34 cellular contexts compared by ENCODE assay signal in the genomic region with DNA sequence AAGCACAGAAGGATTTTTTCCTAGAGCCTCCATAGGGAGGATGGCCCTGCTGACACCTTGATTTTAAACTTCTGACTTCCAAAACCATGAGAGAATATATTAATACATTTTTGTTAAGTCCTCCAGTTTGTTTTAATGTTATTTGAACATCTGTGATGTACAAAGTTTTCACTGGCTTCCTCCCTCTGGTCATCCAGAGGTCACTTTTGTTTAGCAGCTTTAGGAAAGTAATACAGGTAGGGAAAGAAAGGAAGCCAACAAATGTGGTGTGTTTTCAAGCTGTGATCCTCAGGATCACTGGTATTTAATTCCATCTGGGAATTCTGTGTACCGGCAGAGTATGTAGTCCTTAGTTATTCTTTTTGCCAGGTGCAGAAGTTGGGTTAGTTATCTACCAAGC.
DNase-seq lines count a peak whose midpoint lies in the region; ATAC-seq, FAIRE-seq and TF ChIP-seq lines count a peak whose summit lies in the region.
"Had no signal": no experiment of that assay in that cellular context is flagged by ENCODE, and none has a peak within 500 bp of the region (broad histone marks: within the 10 kb centered on the region; RNA-seq: fewer than 3 reads in every experiment).

No MANE protein-coding gene starts in this region.

- H3K36me3 ChIP-seq in right lobe of liver (no peaks in the 10 kb centered on the region), HepG2 (replicated peaks in 1 of 2; ENCODE audit: control insufficient read depth in 1 of 2, insufficient read depth in 2 of 2, low read length in 2 of 2) (no peaks in the 10 kb centered on the region), mesendoderm (ENCODE audit: control insufficient read depth, insufficient read depth, low read length) (no peaks in the 10 kb centered on the region), trophoblast cell (ENCODE audit: control insufficient read depth in 1 of 2, insufficient read depth in 2 of 2, low read length in 2 of 2) (no peaks in the 10 kb centered on the region)
- H3K36me3 ChIP-seq: BE2C; BLaER1; BLaER1 treated with 17β-estradiol and CSF1 and Interleukin-3, amounts not matched to agents 10 nM and 100 nM had no signal

- in situ Hi-C loops in HepG2 (cut with HindIII; ENCODE audit: extremely low pct_ligation_motif_present, low pct_unique_long_range_greater_than_20kb): no loop called here

- no peak overlapping the region for H4K8ac ChIP-seq in mesendoderm (ENCODE audit: low read depth, low read length)
- no peak overlapping the region for H4K8ac ChIP-seq in trophoblast cell (ENCODE audit: low read depth, low read length)

- peak overlapping the region; percentile 87 for H2BK12ac ChIP-seq in trophoblast cell (ENCODE audit: low read length)

- H2AFZ ChIP-seq in HepG2 (ENCODE audit: low read length) (no peak overlapping the region), trophoblast cell (ENCODE audit: insufficient read depth, low read length, poor library complexity) (no peak overlapping the region)

- no peaks in the 10 kb centered on the region for H3K27me3 ChIP-seq in right lobe of liver
- no peaks in the 10 kb centered on the region for H3K27me3 ChIP-seq in HepG2 (ENCODE audit: control insufficient read depth in 1 of 2, insufficient read depth in 2 of 2, low read length in 2 of 2)
- no peaks in the 10 kb centered on the region for H3K27me3 ChIP-seq in mesendoderm (ENCODE audit: insufficient read depth, low read length, poor library complexity)
- no peaks in the 10 kb centered on the region for H3K27me3 ChIP-seq in trophoblast cell (ENCODE audit: insufficient read depth, low read length)
- H3K27me3 ChIP-seq in right cardiac atrium (ENCODE audit: control insufficient read depth, insufficient read depth): no peaks in the 10 kb centered on the region
- H3K27me3 ChIP-seq: BE2C; BLaER1; BLaER1 treated with 17β-estradiol and CSF1 and Interleukin-3, amounts not matched to agents 10 nM and 100 nM had no signal

- peak overlapping the region in 1 of 3 donors; percentile 83 for H3K27ac ChIP-seq in right lobe of liver
- no peak overlapping the region for H3K27ac ChIP-seq in HepG2 (ENCODE audit: extremely low read length, insufficient read depth, low read length)
- H3K27ac ChIP-seq in mesendoderm (ENCODE audit: low read depth, low read length): no peak overlapping the region
- no peak overlapping the region for H3K27ac ChIP-seq in trophoblast cell (ENCODE audit: low read depth, low read length)
- H3K27ac ChIP-seq in right cardiac atrium (ENCODE audit: low read length): no peak overlapping the region
- H3K27ac ChIP-seq: 22Rv1; A549; BLaER1; BLaER1 treated with 17β-estradiol and CSF1 and Interleukin-3, amounts not matched to agents 10 nM and 100 nM; C4-2B had no signal

- no peak overlapping the region for H2BK120ac ChIP-seq in mesendoderm (ENCODE audit: low read depth, low read length)
- no peak overlapping the region for H2BK120ac ChIP-seq in trophoblast cell (ENCODE audit: insufficient read depth, low read length, poor library complexity)

- H3K9ac ChIP-seq in HepG2 (ENCODE audit: insufficient read depth, low read depth, low read length): no peak overlapping the region
- no peak overlapping the region for H3K9ac ChIP-seq in mesendoderm (ENCODE audit: low read length)
- no peak overlapping the region for H3K9ac ChIP-seq in trophoblast cell (ENCODE audit: low read length)
- H3K9ac ChIP-seq: BLaER1; BLaER1 treated with 17β-estradiol and CSF1 and Interleukin-3, amounts not matched to agents 10 nM and 100 nM had no signal

- FAIRE-seq in HepG2 (lab: Jason Lieb, UNC): no peak
- FAIRE-seq: A204.1, A549, D721Med had no signal

- 31% methylated on average over 1 of the region's 1 CpG for WGBS in right lobe of liver (ENCODE audit: insufficient coverage, low coverage, low lambda C conversion rate, missing lambda C conversion rate)
- WGBS in HepG2 (ENCODE audit: low lambda C conversion rate): 91% methylated on average over 1 of the region's 1 CpG
- no CpG with 5 or more reads among the region's 1 CpG for WGBS in mesendoderm (ENCODE audit: extremely low coverage, insufficient coverage, low lambda C conversion rate)
- no CpG with 5 or more reads among the region's 1 CpG for WGBS in trophoblast cell (ENCODE audit: extremely low coverage, insufficient coverage, insufficient read length)
- 97% methylated on average over 1 of the region's 1 CpG for WGBS in right cardiac atrium

- H3K56ac ChIP-seq in mesendoderm (ENCODE audit: low read length): no peak overlapping the region

- H2BK5ac ChIP-seq in mesendoderm (ENCODE audit: low read length) (no peak overlapping the region), trophoblast cell (ENCODE audit: low read depth, low read length, poor library complexity) (no peak overlapping the region)

- ATAC-seq in right lobe of liver (peak; percentile 72 to 82 (median 76)), HepG2 (no peak), left lobe of liver (peak; percentile 74), right cardiac atrium (no peak), HG03439 (IDR thresholded peaks at IDR 0.05; ENCODE audit: unreplicated experiment) (no peak)
- ATAC-seq: A549; CD8-positive, alpha-beta T cell had no signal

- POLR2A ChIA-PET in HepG2 (lab: Yijun Ruan, JAX): no interaction called here

- CTCF ChIA-PET in HepG2 (lab: Yijun Ruan, JAX; ENCODE audit: low intra/inter-chr PET ratio, low total read pairs): no interaction called here

- H3K9me3 ChIP-seq in right lobe of liver (no peaks in the 10 kb centered on the region), HepG2 (ENCODE audit: low read length) (no peaks in the 10 kb centered on the region), trophoblast cell (ENCODE audit: insufficient read depth, low read depth, low read length) (no peaks in the 10 kb centered on the region), right cardiac atrium (ENCODE audit: control insufficient read depth, low read length) (no peaks in the 10 kb centered on the region)
- H3K9me3 ChIP-seq: A549; BE2C; BLaER1; BLaER1 treated with 17β-estradiol and CSF1 and Interleukin-3, amounts not matched to agents 10 nM and 100 nM; Caco-2 had no signal

- H3K79me1 ChIP-seq in mesendoderm (ENCODE audit: low read length) (no peaks in the 10 kb centered on the region), trophoblast cell (ENCODE audit: low read length) (peaks cover 4% of the 10 kb centered on the region)

- no peaks in the 10 kb centered on the region for H4K20me1 ChIP-seq in HepG2 (ENCODE audit: insufficient read depth, low read length)
- H4K20me1 ChIP-seq: BLaER1; BLaER1 treated with 17β-estradiol and CSF1 and Interleukin-3, amounts not matched to agents 10 nM and 100 nM had no signal

- H4K5ac ChIP-seq in mesendoderm (ENCODE audit: low read length): no peak overlapping the region

- TF ChIP-seq EP300 in HepG2 (IDR thresholded peaks at IDR 0.05; ENCODE audit: low read depth in 2 of 2, low read length in 2 of 2) (no peak), HepG2 (CRISPR knock-in tag; IDR thresholded peaks at IDR 0.05; ENCODE audit: borderline replicate concordance) (no peak)

- H3K14ac ChIP-seq in trophoblast cell (ENCODE audit: low read length): no peak overlapping the region

- TF ChIP-seq POLR2A in right lobe of liver (IDR thresholded peaks at IDR 0.05) (no peak), HepG2 (IDR thresholded peaks at IDR 0.05; ENCODE audit: insufficient read depth in 1 of 2, low read depth in 2 of 2, low read length in 2 of 2) (no peak)

- no peak for TF ChIP-seq CTCF in right lobe of liver (IDR thresholded peaks at IDR 0.05)
- no peak for TF ChIP-seq CTCF in HepG2 (CRISPR knock-in tag; IDR thresholded peaks at IDR 0.05)

- TF ChIP-seq RAD21 in HepG2 (CRISPR knock-in tag; IDR thresholded peaks at IDR 0.05): no peak

- BruUV-seq in HepG2 (replicated peaks; lab: Mats Ljungman, UMichigan): no TSS peak

- no peak overlapping the region for H4K12ac ChIP-seq in trophoblast cell (ENCODE audit: low read depth, low read length)

- intact Hi-C loops in right lobe of liver (cut with DNase I) (no loop called here), HepG2 (cut with micrococcal nuclease; ENCODE audit: unreplicated experiment) (no loop called here), right cardiac atrium (cut with DNase I) (no loop called here)

- H3K79me2 ChIP-seq in HepG2 (ENCODE audit: insufficient read depth, low read length): no peaks in the 10 kb centered on the region
- no peaks in the 10 kb centered on the region for H3K79me2 ChIP-seq in mesendoderm (ENCODE audit: control insufficient read depth, insufficient read depth, low read length)
- H3K79me2 ChIP-seq in trophoblast cell (ENCODE audit: control insufficient read depth, insufficient read depth, low read length, poor library complexity): no peaks in the 10 kb centered on the region

- H3K18ac ChIP-seq in mesendoderm (ENCODE audit: low read length) (peak overlapping the region; percentile 14), trophoblast cell (ENCODE audit: low read length) (no peak overlapping the region)

- H3K4me2 ChIP-seq in HepG2 (ENCODE audit: low read depth, low read length): no peak overlapping the region
- H3K4me2 ChIP-seq in mesendoderm (ENCODE audit: low read length): no peak overlapping the region
- no peak overlapping the region for H3K4me2 ChIP-seq in trophoblast cell (ENCODE audit: low read length)
- H3K4me2 ChIP-seq: A549; BLaER1; BLaER1 treated with 17β-estradiol and CSF1 and Interleukin-3, amounts not matched to agents 10 nM and 100 nM had no signal

- H3K4me1 ChIP-seq in right lobe of liver (peaks cover 0 to 38% (median 10%) of the 10 kb centered on the region in 4 donors), HepG2 (ENCODE audit: insufficient read depth, low read length) (no peaks in the 10 kb centered on the region), mesendoderm (ENCODE audit: control insufficient read depth, low read depth, low read length) (no peaks in the 10 kb centered on the region), trophoblast cell (ENCODE audit: control insufficient read depth in 1 of 2, insufficient read depth in 2 of 2, low read length in 2 of 2) (peaks cover 0 to 3% of the 10 kb centered on the region in 2 experiments), right cardiac atrium (ENCODE audit: control insufficient read depth, insufficient read depth, low read length) (no peaks in the 10 kb centered on the region)
- H3K4me1 ChIP-seq: A549; BE2C; BLaER1; BLaER1 treated with 17β-estradiol and CSF1 and Interleukin-3, amounts not matched to agents 10 nM and 100 nM; Caco-2 had no signal

- H3K4me3 ChIP-seq in right lobe of liver (no peak overlapping the region), HepG2 (replicated peaks in 1 of 3; ENCODE audit: insufficient read depth in 1 of 3, low read depth in 2 of 3, low read length in 3 of 3) (no peak overlapping the region), mesendoderm (ENCODE audit: low read length) (no peak overlapping the region), trophoblast cell (ENCODE audit: low read depth, low read length) (no peak overlapping the region), right cardiac atrium (ENCODE audit: low read length) (no peak overlapping the region)
- H3K4me3 ChIP-seq: A549; BLaER1; BLaER1 treated with 17β-estradiol and CSF1 and Interleukin-3, amounts not matched to agents 10 nM and 100 nM had no signal

- H3K23ac ChIP-seq in mesendoderm (ENCODE audit: low read length): no peak overlapping the region
- no peak overlapping the region for H3K23ac ChIP-seq in trophoblast cell (ENCODE audit: low read length)

- H2AK5ac ChIP-seq in mesendoderm (ENCODE audit: low read length): no peak overlapping the region
- H2AK5ac ChIP-seq in trophoblast cell (ENCODE audit: low read length): no peak overlapping the region

- no peak overlapping the region for H4K91ac ChIP-seq in trophoblast cell (ENCODE audit: low read depth, low read length)

- no peak overlapping the region for H2BK15ac ChIP-seq in mesendoderm (replicated peaks; ENCODE audit: low read depth)

- DNase-seq in right lobe of liver (no peak), HepG2 (ENCODE audit: low spot score) (no peak), left lobe of liver (ENCODE audit: low spot score) (no peak), mesendoderm (no peak), trophoblast cell (no peak), right cardiac atrium (no peak), DMS 273 treated with DMSO at 0.1 percent for 48 hours (lab: John Stamatoyannopoulos, UW) (no peak)
- DNase-seq: 8988T; ACHN; AML-193; BE2C; C1 segment of cervical spinal cord; Caco-2; Calu3; CD4-positive, alpha-beta memory T cell; CD4-positive, alpha-beta T cell; CD4-positive, CD25-positive, alpha-beta regulatory T cell; CD8-positive, alpha-beta memory T cell; CD8-positive, alpha-beta T cell; COR-L47; DMS153; DMS53; DMS79; DMS79 treated with DMSO at 0.1 percent for 48 hours; DND-41; EL had no signal

- H3K4ac ChIP-seq in mesendoderm (ENCODE audit: low read depth, low read length) (no peak overlapping the region), trophoblast cell (ENCODE audit: low read depth, low read length) (no peak overlapping the region)

Comparison
In these comparisons a context has a peak if more than half of its experiments do, and no peak if none do; other contexts are left out.
1. ATAC-seq: peak in right lobe of liver (4 of 4) and left lobe of liver (single experiment); none in HepG2 (single experiment), right cardiac atrium (0 of 2) and HG03439 (single experiment).